Comparison of ENCODE assay signal across 15 cellular contexts in genomic region chr7:86116-86515, GRCh38.
"Had no signal": no experiment of that assay in that cellular context is flagged by ENCODE, and none has a peak within 500 bp of the region (broad histone marks: within the 10 kb centered on the region; RNA-seq: fewer than 3 reads in every experiment).

No MANE protein-coding gene starts in this region.

- H3K4me3 ChIP-seq: lung, psoas muscle, tibial artery had no signal

- H3K9me3 ChIP-seq: psoas muscle, tibial artery had no signal

- H3K36me3 ChIP-seq: tibial artery had no signal

- H3K27me3 ChIP-seq: tibial artery had no signal

- DNase-seq: amniotic stem cell; effector memory CD8-positive, alpha-beta T cell; foreskin melanocyte; left cardiac atrium; natural killer cell; occipital lobe; psoas muscle; stimulated activated CD4-positive, alpha-beta T cell treated with anti-CD3 and anti-CD28 coated beads, Interleukin-2, amount 100 ng/mL, for 24 hours; T-helper 1 cell; T1000 had no signal

- H3K27ac ChIP-seq: epithelial cell of prostate, psoas muscle, tibial artery had no signal

- ATAC-seq: activated CD4-positive, CD25-positive, alpha-beta regulatory T cell treated with anti-CD3 and anti-CD28 coated beads, Interleukin-2, amount 50 U/mL, for 24 hours; effector memory CD8-positive, alpha-beta T cell; natural killer cell; stimulated activated memory B cell treated with anti-CD40 and anti-IgM and Interleukin-4, amounts not matched to agents 10 μg/mL and 1 μg/mL and 100 μg/mL, for 72 hours had no signal
